Comparison of ENCODE assay signal across 30 cellular contexts in the genomic region with DNA sequence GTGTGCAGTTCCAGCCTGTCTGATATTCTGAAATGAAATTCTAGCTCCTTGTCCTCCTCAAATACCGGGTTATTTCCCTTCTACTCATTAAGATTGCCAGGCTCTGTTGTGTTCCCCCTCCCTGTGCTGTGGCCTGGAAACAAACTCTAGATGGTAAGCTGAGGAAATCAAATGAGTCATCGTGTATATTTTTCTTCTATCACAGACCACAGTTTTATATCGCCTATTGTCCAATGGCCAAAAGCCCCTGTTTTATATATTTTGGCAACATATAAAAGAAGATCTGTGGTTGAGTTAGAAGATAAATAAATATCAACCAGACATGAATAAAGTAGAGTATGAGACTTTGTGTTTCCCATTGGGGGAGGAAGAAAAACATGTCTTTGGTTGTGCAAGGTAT.
"Had no signal": no experiment of that assay in that cellular context is flagged by ENCODE, and none has a peak within 500 bp of the region (broad histone marks: within the 10 kb centered on the region; RNA-seq: fewer than 3 reads in every experiment).

No MANE protein-coding gene starts in this region.

- H3K4me2 ChIP-seq: smooth muscle cell had no signal

- H3K4me3 Mint-ChIP-seq: memory B cell; naive thymus-derived CD4-positive, alpha-beta T cell; stimulated activated naive B cell treated with anti-CD40 and anti-IgM and Interleukin-4, amounts not matched to agents 10 μg/mL and 1 μg/mL and 100 μg/mL, for 72 hours; T-helper 1 cell treated with Interleukin-12 subunit alpha and Interleukin-12 subunit beta and Interleukin-4 antibody, amounts not matched to agents 30 μg/mL and 1 μg/mL, for 36 hours had no signal

- H3K4me1 ChIP-seq: body of pancreas, colonic mucosa, prostate gland, sigmoid colon, stomach, thyroid gland, upper lobe of right lung had no signal

- H3K36me3 Mint-ChIP-seq: memory B cell; naive thymus-derived CD4-positive, alpha-beta T cell had no signal

- H3K27me3 ChIP-seq: body of pancreas, cardiac muscle cell, colonic mucosa, ovary, sigmoid colon, stomach, thyroid gland, upper lobe of right lung had no signal

- H3K27ac Mint-ChIP-seq: memory B cell; naive thymus-derived CD4-positive, alpha-beta T cell; stimulated activated naive B cell treated with anti-CD40 and anti-IgM and Interleukin-4, amounts not matched to agents 10 μg/mL and 1 μg/mL and 100 μg/mL, for 72 hours; T-helper 1 cell treated with Interleukin-12 subunit alpha and Interleukin-12 subunit beta and Interleukin-4 antibody, amounts not matched to agents 30 μg/mL and 1 μg/mL, for 36 hours had no signal

- FAIRE-seq: kidney, TTC549 had no signal

- H3K27ac ChIP-seq: body of pancreas, cardiac muscle cell, colonic mucosa, ovary, prostate gland, sigmoid colon, stomach, thyroid gland, upper lobe of right lung, VCaP had no signal

- H3K9me3 Mint-ChIP-seq: T-helper 1 cell treated with Interleukin-12 subunit alpha and Interleukin-12 subunit beta and Interleukin-4 antibody, amounts not matched to agents 30 μg/mL and 1 μg/mL, for 36 hours had no signal

- H3K36me3 ChIP-seq: cardiac muscle cell, colonic mucosa, ovary, prostate gland, sigmoid colon, stomach, thyroid gland, upper lobe of right lung had no signal

- H3K9me3 ChIP-seq: body of pancreas, colonic mucosa, ovary, prostate gland, sigmoid colon, stomach, thyroid gland, upper lobe of right lung had no signal

- ATAC-seq: body of pancreas; left colon; naive thymus-derived CD4-positive, alpha-beta T cell; stimulated activated naive B cell treated with anti-CD40 and anti-IgM and Interleukin-4, amounts not matched to agents 10 μg/mL and 1 μg/mL and 100 μg/mL, for 72 hours; upper lobe of right lung had no signal

- DNase-seq: activated CD4-positive, alpha-beta T cell treated with anti-CD3 and anti-CD28 coated beads for 4 hours; activated CD4-positive, alpha-beta T cell treated with anti-CD3 and anti-CD28 coated beads, Interleukin-2, amount 50 U/mL, for 4 hours; activated CD8-positive, alpha-beta memory T cell treated with anti-CD3 and anti-CD28 coated beads for 24 hours; activated effector memory CD4-positive, alpha-beta T cell treated with Interleukin-2 at 50 U/mL for 16 hours; activated naive CD4-positive, alpha-beta T cell treated with Interleukin-2 at 50 U/mL for 16 hours; amniotic stem cell; body of pancreas; cerebellar nuclear complex; colonic mucosa; effector CD8-positive, alpha-beta T cell; kidney; left colon; midbrain; naive thymus-derived CD4-positive, alpha-beta T cell; ovary; sigmoid colon; stimulated activated CD4-positive, alpha-beta T cell treated with anti-CD3 and anti-CD28 coated beads, Interleukin-15, amount 100 ng/mL, for 24 hours; stimulated activated CD4-positive, alpha-beta T cell treated with anti-CD3 and anti-CD28 coated beads, Interleukin-2, amount 100 ng/mL, for 24 hours; stimulated activated naive B cell treated with anti-CD40 and anti-IgM and Interleukin-4, amounts not matched to agents 10 μg/mL and 1 μg/mL and 100 μg/mL, for 72 hours; stomach; T-helper 9 cell; thyroid gland; upper lobe of right lung had no signal

- H3K4me3 ChIP-seq: body of pancreas, cardiac muscle cell, colonic mucosa, ovary, prostate gland, sigmoid colon, smooth muscle cell, stomach, thyroid gland, upper lobe of right lung had no signal

- H3K4me1 Mint-ChIP-seq: memory B cell; naive thymus-derived CD4-positive, alpha-beta T cell; stimulated activated naive B cell treated with anti-CD40 and anti-IgM and Interleukin-4, amounts not matched to agents 10 μg/mL and 1 μg/mL and 100 μg/mL, for 72 hours had no signal
